Comparison of ENCODE assay signal across 1 cellular context in genomic region chr11:47948137-47948536, GRCh38.
TF ChIP-seq lines count a peak whose summit lies in the region.

No MANE protein-coding gene starts in this region.

TF ChIP-seq in K562, 482 proteins besides CTCF, POLR2A, EP300 and RAD21 (continued from another document and continues in another):
- no peak for TF ChIP-seq MAX (CRISPR knock-in tag; IDR thresholded peaks at IDR 0.05)
- no peak for TF ChIP-seq SLC30A9 (CRISPR knock-in tag; IDR thresholded peaks at IDR 0.05)
- peak; percentile 42; the same call in 1 of the 2 replicates for TF ChIP-seq ELF1 (tag; IDR thresholded peaks at IDR 0.05)
- no peak for TF ChIP-seq SIN3A (IDR thresholded peaks at IDR 0.05; ENCODE audit: borderline replicate concordance in 2 of 2, control insufficient read depth in 1 of 2, low read depth in 2 of 2, low read length in 2 of 2)
- TF ChIP-seq HBP1 (CRISPR knock-in tag; IDR thresholded peaks at IDR 0.05): no peak
- TF ChIP-seq E4F1 (CRISPR knock-in tag; IDR thresholded peaks at IDR 0.05; ENCODE audit: borderline replicate concordance): no peak
- 0 out of 2 replicates have a peak, but pooled peaks have one; percentile 18 for TF ChIP-seq MBD2 (IDR thresholded peaks at IDR 0.05; ENCODE audit: borderline replicate concordance, low read depth)
- no peak for TF ChIP-seq RBM17 (IDR thresholded peaks at IDR 0.05; ENCODE audit: borderline replicate concordance, low read depth, low read length)
- no peak for TF ChIP-seq TEAD1 (CRISPR knock-in tag; IDR thresholded peaks at IDR 0.05)
- no peak for TF ChIP-seq KDM4B (IDR thresholded peaks at IDR 0.05; ENCODE audit: borderline replicate concordance in 2 of 2, low read depth in 1 of 2)
- TF ChIP-seq ATF6 (CRISPR knock-in tag; IDR thresholded peaks at IDR 0.05): no peak
- TF ChIP-seq ZEB2 (IDR thresholded peaks at IDR 0.05): no peak
- TF ChIP-seq RBM15 (IDR thresholded peaks at IDR 0.05; ENCODE audit: insufficient read depth, low read length): no peak
- no peak for TF ChIP-seq BRF1 (IDR thresholded peaks at IDR 0.05; ENCODE audit: borderline replicate concordance, extremely low read depth, insufficient read length)
- TF ChIP-seq IRF2 (CRISPR knock-in tag; IDR thresholded peaks at IDR 0.05): no peak
- peak; percentile 70; the same call in 1 of the 2 replicates for TF ChIP-seq SOX6 (IDR thresholded peaks at IDR 0.05)
- no peak for TF ChIP-seq BRF2 (IDR thresholded peaks at IDR 0.05; ENCODE audit: borderline replicate concordance, insufficient read depth, insufficient read length)
- no peak for TF ChIP-seq HIVEP1 (CRISPR knock-in tag; IDR thresholded peaks at IDR 0.05)
- TF ChIP-seq MTA3 (IDR thresholded peaks at IDR 0.05; ENCODE audit: borderline replicate concordance): peak; percentile 61; the same call in 1 of the 2 replicates
- no peak for TF ChIP-seq ZNF780A (CRISPR knock-in tag; IDR thresholded peaks at IDR 0.05)
- TF ChIP-seq TAF7 (tag; IDR thresholded peaks at IDR 0.05): no peak
- no peak for TF ChIP-seq ZNF79 (CRISPR knock-in tag; IDR thresholded peaks at IDR 0.05; ENCODE audit: low read depth)
- 0 out of 2 replicates have a peak, but pooled peaks have one; percentile 16 for TF ChIP-seq SMAD4 (CRISPR knock-in tag; conservative IDR thresholded peaks at IDR 0.05)
- no peak for TF ChIP-seq SNRNP70 (optimal IDR thresholded peaks at IDR 0.05; ENCODE audit: low read depth, low read length)
- no peak for TF ChIP-seq SRSF9 (IDR thresholded peaks at IDR 0.05; ENCODE audit: borderline replicate concordance, low read depth, low read length)
- TF ChIP-seq POU5F1 (IDR thresholded peaks at IDR 0.05; ENCODE audit: borderline replicate concordance, low read depth, low read length, partially characterized antibody): no peak
- TF ChIP-seq MIER1 (IDR thresholded peaks at IDR 0.05; ENCODE audit: low read depth): no peak
- no peak for TF ChIP-seq ZZZ3 (IDR thresholded peaks at IDR 0.05)
- TF ChIP-seq POLR2B (IDR thresholded peaks at IDR 0.05; ENCODE audit: low read depth, partially characterized antibody): no peak
- TF ChIP-seq ZKSCAN8 (CRISPR knock-in tag; IDR thresholded peaks at IDR 0.05): no peak
- no peak for TF ChIP-seq ETS1 (conservative IDR thresholded peaks at IDR 0.05; ENCODE audit: control insufficient read depth, low read depth, low read length)
- no peak for TF ChIP-seq ZNF239 (CRISPR knock-in tag; IDR thresholded peaks at IDR 0.05)
- TF ChIP-seq ZBTB34 (CRISPR knock-in tag; IDR thresholded peaks at IDR 0.05): no peak
- TF ChIP-seq RFX1 (IDR thresholded peaks at IDR 0.05): no peak
- TF ChIP-seq NUFIP1 (IDR thresholded peaks at IDR 0.05; ENCODE audit: partially characterized antibody): peak; percentile 65
- no peak for TF ChIP-seq MYNN (IDR thresholded peaks at IDR 0.05)
- TF ChIP-seq MYNN (CRISPR knock-in tag; IDR thresholded peaks at IDR 0.05): no peak
- TF ChIP-seq HNRNPLL (IDR thresholded peaks at IDR 0.05; ENCODE audit: low read depth, low read length, poor library complexity, severe bottlenecking): no peak
- TF ChIP-seq VEZF1 (CRISPR knock-in tag; IDR thresholded peaks at IDR 0.05): no peak; the same call in 1 of the 2 replicates
- no peak for TF ChIP-seq GABPB2 (CRISPR knock-in tag; conservative IDR thresholded peaks at IDR 0.05)
- TF ChIP-seq NONO (IDR thresholded peaks at IDR 0.05; ENCODE audit: low read depth in 2 of 2, low read length in 1 of 2): no peak
- TF ChIP-seq ARID1B (IDR thresholded peaks at IDR 0.05): peak; percentile 74
- no peak for TF ChIP-seq CBX2 (IDR thresholded peaks at IDR 0.05; ENCODE audit: insufficient read depth, low read length, poor library complexity, severe bottlenecking)
- TF ChIP-seq ZNF121 (CRISPR knock-in tag; conservative IDR thresholded peaks at IDR 0.05): no peak
- no peak for TF ChIP-seq ZBTB2 (IDR thresholded peaks at IDR 0.05)
- TF ChIP-seq PHB (CRISPR knock-in tag; IDR thresholded peaks at IDR 0.05): no peak
- no peak for TF ChIP-seq ETS2 (tag; IDR thresholded peaks at IDR 0.05; ENCODE audit: borderline replicate concordance, poor library complexity, severe bottlenecking)
- peak; percentile 98 for TF ChIP-seq NEUROD1 (IDR thresholded peaks at IDR 0.05; ENCODE audit: borderline replicate concordance, low read depth, low read length, partially characterized antibody)
- no peak for TF ChIP-seq TCF15 (CRISPR knock-in tag; IDR thresholded peaks at IDR 0.05)
- no peak for TF ChIP-seq LCOR (CRISPR knock-in tag; IDR thresholded peaks at IDR 0.05)
- no peak for TF ChIP-seq ZC3H11A (IDR thresholded peaks at IDR 0.05; ENCODE audit: low read depth, low read length)
- no peak for TF ChIP-seq TRIM24 (IDR thresholded peaks at IDR 0.05)
- TF ChIP-seq GABPA (tag; conservative IDR thresholded peaks at IDR 0.05; ENCODE audit: low read depth): no peak
- TF ChIP-seq WHSC1 (IDR thresholded peaks at IDR 0.05; ENCODE audit: low read length): no peak
- no peak for TF ChIP-seq CBX1 (IDR thresholded peaks at IDR 0.05; ENCODE audit: low read depth)
- TF ChIP-seq HMBOX1 (IDR thresholded peaks at IDR 0.05): no peak
- no peak for TF ChIP-seq E2F3 (CRISPR knock-in tag; IDR thresholded peaks at IDR 0.05)
